In genomic region chr9:37466037-37466709, GRCh38 we compare ENCODE assay signal across 8 cellular contexts. TPM values are rescaled to one million over a fixed set of nuclear protein-coding genes. Genes with fewer than 3 reads are reported as not detected.
A peak's percentile ranks its signal among the peaks of the same experiment; 100 is the strongest.
DNase-seq lines count a peak whose midpoint lies in the region; ATAC-seq and TF ChIP-seq lines count a peak whose summit lies in the region.

No MANE protein-coding gene starts in this region.

- peaks cover 0 to 5% (median 1%) of the 10 kb centered on the region in 3 donors for H3K36me3 Mint-ChIP-seq in naive thymus-derived CD8-positive, alpha-beta T cell

- no peak for TF ChIP-seq POLR2A in tibial nerve (IDR thresholded peaks at IDR 0.05)

- H3K27me3 Mint-ChIP-seq in naive thymus-derived CD8-positive, alpha-beta T cell: no peaks in the 10 kb centered on the region

- 0 to 1% methylated on average over 44 to 47 of the region's 47 CpGs for WGBS in tibial nerve, 2 donors

- H3K4me1 Mint-ChIP-seq in naive thymus-derived CD8-positive, alpha-beta T cell: peaks cover 19 to 40% (median 38%) of the 10 kb centered on the region in 4 donors

- peak overlapping the region; percentile 93 to 99 (median 98) for H3K27ac Mint-ChIP-seq in naive thymus-derived CD8-positive, alpha-beta T cell

- no peaks in the 10 kb centered on the region for H3K9me3 Mint-ChIP-seq in naive thymus-derived CD8-positive, alpha-beta T cell

- no peaks in the 10 kb centered on the region for H3K9me3 ChIP-seq in tibial nerve

- peaks cover 0 to 37% (median 23%) of the 10 kb centered on the region in 4 donors for H3K4me1 ChIP-seq in tibial nerve

- no peaks in the 10 kb centered on the region for H3K27me3 ChIP-seq in tibial nerve

- POLR2A ChIA-PET in naive thymus-derived CD8-positive, alpha-beta T cell (lab: Charles Lee): interaction anchor here (0.6 to 3.4 kb wide), 10 partner anchors 20 to 700 kb away, joined by 3 to 56 read pairs (median 3); partner anchors contain the start of genes EXOSC3, FBXO10, GRHPR and POLR1E

- H3K36me3 ChIP-seq in tibial nerve: no peaks in the 10 kb centered on the region

- peak overlapping the region; percentile 64 to 97 (median 80) for H3K4me3 ChIP-seq in tibial nerve

- TF ChIP-seq EP300 in tibial nerve (IDR thresholded peaks at IDR 0.05): peak in 1 of 2 donors; percentile 6

- no peak for TF ChIP-seq CTCF in tibial nerve (IDR thresholded peaks at IDR 0.05)

- H3K4me3 Mint-ChIP-seq in naive thymus-derived CD8-positive, alpha-beta T cell: peak overlapping the region; percentile 94 to 98 (median 96)

- peak; percentile 7 for ATAC-seq in HG02759 (IDR thresholded peaks at IDR 0.05; ENCODE audit: unreplicated experiment)
- ATAC-seq in naive thymus-derived CD8-positive, alpha-beta T cell: no peak

- peak overlapping the region; percentile 97 for H3K27ac ChIP-seq in tibial nerve

- DNase-seq in NCI-H1436 (lab: John Stamatoyannopoulos, UW) (peak; percentile 47), NCI-H1436 treated with DMSO at 0.1 percent for 48 hours (lab: John Stamatoyannopoulos, UW) (no peak), NCI-H2081 treated with DMSO at 0.1 percent for 48 hours (lab: John Stamatoyannopoulos, UW) (peak; percentile 69), fibroblast of peridontal ligament (ENCODE audit: extremely low read depth) (peak; percentile 80), tibial nerve (ENCODE audit: low spot score in 2 of 2) (peak; percentile 17 to 23)
- DNase-seq in activated T-cell treated with anti-CD3 and anti-CD28 coated beads, Interleukin-2, amount 50 U/mL, for 1 hour: peak; percentile 35
- DNase-seq in naive thymus-derived CD8-positive, alpha-beta T cell: peak in 3 of 10 donors; percentile 6 to 37 (median 28)

RNA-seq across cellular contexts. Expression of gene ZBTB5, which starts 0.9 kb away (rescaled TPM):
- total RNA-seq in naive thymus-derived CD8-positive, alpha-beta T cell: 10 to 100 TPM; 12.9 to 13.2 TPM
- polyA plus RNA-seq in naive thymus-derived CD8-positive, alpha-beta T cell: under 1 TPM; 0.50 to 0.83 (median 0.64) TPM
- total RNA-seq in tibial nerve: 10 to 100 TPM in 3 of 4 donors, 1 to 10 TPM in 1; 9.6 to 15.1 (median 13.5) TPM

RNA-seq across cellular contexts. Expression of gene POLR1E, which starts 19.6 kb away (rescaled TPM):
- total RNA-seq in naive thymus-derived CD8-positive, alpha-beta T cell: 10 to 100 TPM; 34.5 to 38.2 TPM
- polyA plus RNA-seq in naive thymus-derived CD8-positive, alpha-beta T cell: 10 to 100 TPM; 13.3 to 21.2 (median 17.4) TPM
- 10 to 100 TPM; 14.1 to 22.1 (median 16.4) TPM for total RNA-seq in tibial nerve

RNA-seq across cellular contexts. Expression of gene GRHPR, which starts 43.7 kb away (rescaled TPM):
- total RNA-seq in naive thymus-derived CD8-positive, alpha-beta T cell: 10 to 100 TPM; 55.0 to 58.7 TPM
- polyA plus RNA-seq in naive thymus-derived CD8-positive, alpha-beta T cell: 10 to 100 TPM; 71.5 to 89.3 (median 74.4) TPM
- 100 to 1,000 TPM; 175 to 250 (median 200) TPM for total RNA-seq in tibial nerve
